ENCODE assay signal across 3 cellular contexts in the genomic region with DNA sequence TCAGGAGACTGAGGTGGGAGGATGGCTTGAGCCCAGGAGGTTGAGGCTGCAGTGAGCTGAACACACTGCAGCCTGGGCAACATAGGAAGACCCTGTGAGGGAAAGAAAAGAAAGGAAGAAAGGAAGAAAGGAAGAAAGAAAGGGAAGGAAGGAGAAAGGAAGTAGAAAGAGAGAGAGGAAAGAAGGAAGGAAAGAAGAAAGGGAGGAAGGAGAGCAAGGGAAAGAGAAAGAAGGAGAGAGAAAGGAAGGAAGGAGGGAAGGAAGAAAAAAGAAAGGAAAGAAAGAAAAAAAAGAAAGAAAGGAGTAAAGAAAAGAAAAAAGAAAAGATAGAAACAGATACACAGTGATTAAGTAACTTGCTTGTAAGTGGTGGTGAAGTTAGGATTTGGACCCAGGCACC.
TF ChIP-seq lines count a peak whose summit lies in the region.

No MANE protein-coding gene starts in this region.

TF ChIP-seq in SK-N-SH, 30 proteins besides CTCF, POLR2A, EP300 and RAD21 (continues in another document):
- no peak for TF ChIP-seq RXRA (IDR thresholded peaks at IDR 0.05; ENCODE audit: borderline replicate concordance, low read depth)
- no peak for TF ChIP-seq MAX (IDR thresholded peaks at IDR 0.05; ENCODE audit: low read depth)
- TF ChIP-seq EZH2phosphoT487 (IDR thresholded peaks at IDR 0.05; ENCODE audit: borderline replicate concordance, low read depth) = no peak
- TF ChIP-seq POLR2AphosphoS5 (IDR thresholded peaks at IDR 0.05; ENCODE audit: low read depth, low read length) = no peak
- TF ChIP-seq YY1 (IDR thresholded peaks at IDR 0.05; ENCODE audit: low read depth) = no peak
- TF ChIP-seq TAF1 (IDR thresholded peaks at IDR 0.05; ENCODE audit: borderline replicate concordance, low read depth, low read length) = no peak
- TF ChIP-seq NFIC (IDR thresholded peaks at IDR 0.05; ENCODE audit: borderline replicate concordance) = no peak
- TF ChIP-seq JUND (IDR thresholded peaks at IDR 0.05) = no peak
- TF ChIP-seq, protein P1, sequence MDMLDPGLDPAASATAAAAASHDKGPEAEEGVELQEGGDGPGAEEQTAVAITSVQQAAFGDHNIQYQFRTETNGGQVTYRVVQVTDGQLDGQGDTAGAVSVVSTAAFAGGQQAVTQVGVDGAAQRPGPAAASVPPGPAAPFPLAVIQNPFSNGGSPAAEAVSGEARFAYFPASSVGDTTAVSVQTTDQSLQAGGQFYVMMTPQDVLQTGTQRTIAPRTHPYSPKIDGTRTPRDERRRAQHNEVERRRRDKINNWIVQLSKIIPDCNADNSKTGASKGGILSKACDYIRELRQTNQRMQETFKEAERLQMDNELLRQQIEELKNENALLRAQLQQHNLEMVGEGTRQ (IDR thresholded peaks at IDR 0.05; ENCODE audit: borderline replicate concordance, low read depth, low read length) = no peak
- no peak for TF ChIP-seq TCF12 (IDR thresholded peaks at IDR 0.05)
- no peak for TF ChIP-seq RFX5 (IDR thresholded peaks at IDR 0.05; ENCODE audit: low read length)
- TF ChIP-seq, protein P2, sequence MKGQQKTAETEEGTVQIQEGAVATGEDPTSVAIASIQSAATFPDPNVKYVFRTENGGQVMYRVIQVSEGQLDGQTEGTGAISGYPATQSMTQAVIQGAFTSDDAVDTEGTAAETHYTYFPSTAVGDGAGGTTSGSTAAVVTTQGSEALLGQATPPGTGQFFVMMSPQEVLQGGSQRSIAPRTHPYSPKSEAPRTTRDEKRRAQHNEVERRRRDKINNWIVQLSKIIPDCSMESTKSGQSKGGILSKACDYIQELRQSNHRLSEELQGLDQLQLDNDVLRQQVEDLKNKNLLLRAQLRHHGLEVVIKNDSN (IDR thresholded peaks at IDR 0.05; ENCODE audit: borderline replicate concordance, low read depth) = no peak
- TF ChIP-seq, protein P3, sequence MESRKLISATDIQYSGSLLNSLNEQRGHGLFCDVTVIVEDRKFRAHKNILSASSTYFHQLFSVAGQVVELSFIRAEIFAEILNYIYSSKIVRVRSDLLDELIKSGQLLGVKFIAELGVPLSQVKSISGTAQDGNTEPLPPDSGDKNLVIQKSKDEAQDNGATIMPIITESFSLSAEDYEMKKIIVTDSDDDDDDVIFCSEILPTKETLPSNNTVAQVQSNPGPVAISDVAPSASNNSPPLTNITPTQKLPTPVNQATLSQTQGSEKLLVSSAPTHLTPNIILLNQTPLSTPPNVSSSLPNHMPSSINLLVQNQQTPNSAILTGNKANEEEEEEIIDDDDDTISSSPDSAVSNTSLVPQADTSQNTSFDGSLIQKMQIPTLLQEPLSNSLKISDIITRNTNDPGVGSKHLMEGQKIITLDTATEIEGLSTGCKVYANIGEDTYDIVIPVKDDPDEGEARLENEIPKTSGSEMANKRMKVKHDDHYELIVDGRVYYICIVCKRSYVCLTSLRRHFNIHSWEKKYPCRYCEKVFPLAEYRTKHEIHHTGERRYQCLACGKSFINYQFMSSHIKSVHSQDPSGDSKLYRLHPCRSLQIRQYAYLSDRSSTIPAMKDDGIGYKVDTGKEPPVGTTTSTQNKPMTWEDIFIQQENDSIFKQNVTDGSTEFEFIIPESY (IDR thresholded peaks at IDR 0.05; ENCODE audit: borderline replicate concordance, low read depth) = no peak
- no peak for TF ChIP-seq PBX3 (IDR thresholded peaks at IDR 0.05)

TF ChIP-seq in SK-N-SH treated with all-trans-retinoic acid at 6 μM for 48 hours, 23 proteins besides CTCF, POLR2A, EP300 and RAD21:
- TF ChIP-seq BACH2 (CRISPR knock-in tag; IDR thresholded peaks at IDR 0.05; ENCODE audit: borderline replicate concordance) (no peak), PATZ1 (CRISPR knock-in tag; IDR thresholded peaks at IDR 0.05; ENCODE audit: borderline replicate concordance) (no peak), CSRNP3 (CRISPR knock-in tag; IDR thresholded peaks at IDR 0.05) (no peak), TOX (CRISPR knock-in tag; IDR thresholded peaks at IDR 0.05; ENCODE audit: borderline replicate concordance) (no peak), GLIS3 (CRISPR knock-in tag; IDR thresholded peaks at IDR 0.05) (no peak), RARB (CRISPR knock-in tag; IDR thresholded peaks at IDR 0.05) (no peak), ZC3H10 (CRISPR knock-in tag; IDR thresholded peaks at IDR 0.05) (no peak), TCF4 (CRISPR knock-in tag; IDR thresholded peaks at IDR 0.05; ENCODE audit: borderline replicate concordance) (no peak), CSDC2 (CRISPR knock-in tag; IDR thresholded peaks at IDR 0.05) (no peak), ZFP30 (CRISPR knock-in tag; IDR thresholded peaks at IDR 0.05) (no peak), ZNF70 (CRISPR knock-in tag; IDR thresholded peaks at IDR 0.05) (no peak), ZNF8 (CRISPR knock-in tag; IDR thresholded peaks at IDR 0.05) (no peak), ZFP3 (CRISPR knock-in tag; IDR thresholded peaks at IDR 0.05) (no peak), OSR1 (CRISPR knock-in tag; IDR thresholded peaks at IDR 0.05) (no peak), POU6F1 (CRISPR knock-in tag; IDR thresholded peaks at IDR 0.05; ENCODE audit: borderline replicate concordance, low read depth) (no peak)
- TF ChIP-seq, protein P4, sequence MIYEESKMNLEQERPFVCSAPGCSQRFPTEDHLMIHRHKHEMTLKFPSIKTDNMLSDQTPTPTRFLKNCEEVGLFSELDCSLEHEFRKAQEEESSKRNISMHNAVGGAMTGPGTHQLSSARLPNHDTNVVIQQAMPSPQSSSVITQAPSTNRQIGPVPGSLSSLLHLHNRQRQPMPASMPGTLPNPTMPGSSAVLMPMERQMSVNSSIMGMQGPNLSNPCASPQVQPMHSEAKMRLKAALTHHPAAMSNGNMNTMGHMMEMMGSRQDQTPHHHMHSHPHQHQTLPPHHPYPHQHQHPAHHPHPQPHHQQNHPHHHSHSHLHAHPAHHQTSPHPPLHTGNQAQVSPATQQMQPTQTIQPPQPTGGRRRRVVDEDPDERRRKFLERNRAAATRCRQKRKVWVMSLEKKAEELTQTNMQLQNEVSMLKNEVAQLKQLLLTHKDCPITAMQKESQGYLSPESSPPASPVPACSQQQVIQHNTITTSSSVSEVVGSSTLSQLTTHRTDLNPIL (CRISPR knock-in tag; IDR thresholded peaks at IDR 0.05; ENCODE audit: low read depth) = no peak

TF ChIP-seq in K562, 482 proteins besides CTCF, POLR2A, EP300 and RAD21:
- no peak for TF ChIP-seq PHF21A (IDR thresholded peaks at IDR 0.05; ENCODE audit: borderline replicate concordance, low read depth)
- TF ChIP-seq STAT5A (IDR thresholded peaks at IDR 0.05; ENCODE audit: borderline replicate concordance, low read length) = no peak
- TF ChIP-seq, protein P5, sequence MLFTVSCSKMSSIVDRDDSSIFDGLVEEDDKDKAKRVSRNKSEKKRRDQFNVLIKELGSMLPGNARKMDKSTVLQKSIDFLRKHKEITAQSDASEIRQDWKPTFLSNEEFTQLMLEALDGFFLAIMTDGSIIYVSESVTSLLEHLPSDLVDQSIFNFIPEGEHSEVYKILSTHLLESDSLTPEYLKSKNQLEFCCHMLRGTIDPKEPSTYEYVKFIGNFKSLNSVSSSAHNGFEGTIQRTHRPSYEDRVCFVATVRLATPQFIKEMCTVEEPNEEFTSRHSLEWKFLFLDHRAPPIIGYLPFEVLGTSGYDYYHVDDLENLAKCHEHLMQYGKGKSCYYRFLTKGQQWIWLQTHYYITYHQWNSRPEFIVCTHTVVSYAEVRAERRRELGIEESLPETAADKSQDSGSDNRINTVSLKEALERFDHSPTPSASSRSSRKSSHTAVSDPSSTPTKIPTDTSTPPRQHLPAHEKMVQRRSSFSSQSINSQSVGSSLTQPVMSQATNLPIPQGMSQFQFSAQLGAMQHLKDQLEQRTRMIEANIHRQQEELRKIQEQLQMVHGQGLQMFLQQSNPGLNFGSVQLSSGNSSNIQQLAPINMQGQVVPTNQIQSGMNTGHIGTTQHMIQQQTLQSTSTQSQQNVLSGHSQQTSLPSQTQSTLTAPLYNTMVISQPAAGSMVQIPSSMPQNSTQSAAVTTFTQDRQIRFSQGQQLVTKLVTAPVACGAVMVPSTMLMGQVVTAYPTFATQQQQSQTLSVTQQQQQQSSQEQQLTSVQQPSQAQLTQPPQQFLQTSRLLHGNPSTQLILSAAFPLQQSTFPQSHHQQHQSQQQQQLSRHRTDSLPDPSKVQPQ (CRISPR knock-in tag; IDR thresholded peaks at IDR 0.05; ENCODE audit: borderline replicate concordance) = no peak
- TF ChIP-seq ZNF717 (CRISPR knock-in tag; IDR thresholded peaks at IDR 0.05) = no peak
- TF ChIP-seq MCM3 (IDR thresholded peaks at IDR 0.05) = no peak
- TF ChIP-seq EGR1 (conservative IDR thresholded peaks at IDR 0.05) = no peak
- TF ChIP-seq, protein P6, sequence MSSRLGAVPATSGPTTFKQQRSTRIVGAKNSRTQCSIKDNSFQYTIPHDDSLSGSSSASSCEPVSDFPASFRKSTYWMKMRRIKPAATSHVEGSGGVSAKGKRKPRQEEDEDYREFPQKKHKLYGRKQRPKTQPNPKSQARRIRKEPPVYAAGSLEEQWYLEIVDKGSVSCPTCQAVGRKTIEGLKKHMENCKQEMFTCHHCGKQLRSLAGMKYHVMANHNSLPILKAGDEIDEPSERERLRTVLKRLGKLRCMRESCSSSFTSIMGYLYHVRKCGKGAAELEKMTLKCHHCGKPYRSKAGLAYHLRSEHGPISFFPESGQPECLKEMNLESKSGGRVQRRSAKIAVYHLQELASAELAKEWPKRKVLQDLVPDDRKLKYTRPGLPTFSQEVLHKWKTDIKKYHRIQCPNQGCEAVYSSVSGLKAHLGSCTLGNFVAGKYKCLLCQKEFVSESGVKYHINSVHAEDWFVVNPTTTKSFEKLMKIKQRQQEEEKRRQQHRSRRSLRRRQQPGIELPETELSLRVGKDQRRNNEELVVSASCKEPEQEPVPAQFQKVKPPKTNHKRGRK (tag; IDR thresholded peaks at IDR 0.05) = peak; percentile 47; the same call in 1 of the 2 replicates
- TF ChIP-seq ESRRA (IDR thresholded peaks at IDR 0.05; ENCODE audit: borderline replicate concordance, low read depth) = no peak
